14 cellular contexts compared by ENCODE assay signal in the genomic region with DNA sequence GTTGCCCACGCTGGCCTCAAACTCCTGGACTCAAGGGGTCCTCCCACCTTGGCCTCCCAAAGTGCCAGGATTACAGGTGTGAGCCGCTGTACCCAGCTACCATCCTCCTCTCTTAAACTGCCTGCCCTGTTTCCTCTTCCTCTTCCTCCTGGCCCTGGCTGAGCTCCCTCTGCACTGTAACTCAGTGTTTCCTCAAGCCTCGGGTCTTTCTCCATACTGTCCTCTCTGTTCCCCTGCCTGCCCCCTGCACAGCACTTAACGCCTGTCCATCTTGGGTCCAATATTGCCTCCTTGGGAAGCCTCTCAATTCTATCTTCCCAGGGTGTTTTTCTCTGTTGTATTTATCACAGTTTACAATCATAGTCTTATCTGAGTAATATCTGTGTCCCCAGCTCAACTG. TPM values are rescaled to one million over a fixed set of nuclear protein-coding genes. Genes with fewer than 3 reads are reported as not detected.
A peak's percentile ranks its signal among the peaks of the same experiment; 100 is the strongest.
DNase-seq lines count a peak whose midpoint lies in the region; ATAC-seq, FAIRE-seq and TF ChIP-seq lines count a peak whose summit lies in the region.
"Had no signal": no experiment of that assay in that cellular context is flagged by ENCODE, and none has a peak within 500 bp of the region (broad histone marks: within the 10 kb centered on the region; RNA-seq: fewer than 3 reads in every experiment).

No MANE protein-coding gene starts in this region.

- WGBS in HepG2 (ENCODE audit: low lambda C conversion rate): 52% methylated on average over 4 of the region's 4 CpGs
- 77% methylated on average over 3 of the region's 4 CpGs for WGBS in right lobe of liver (ENCODE audit: insufficient coverage, low coverage, low lambda C conversion rate, missing lambda C conversion rate)
- 49 to 65% (median 58%) methylated on average over 3 to 4 of the region's 4 CpGs for WGBS in adrenal gland, 4 donors
- 86% methylated on average over 3 of the region's 4 CpGs for WGBS in mesenchymal stem cell
- WGBS in upper lobe of left lung, 2 donors: 63 to 78% methylated on average over 4 of the region's 4 CpGs

- no peak for DNase-seq in HepG2 (ENCODE audit: low spot score)
- DNase-seq in right lobe of liver: no peak
- DNase-seq in adrenal gland: peak in 1 of 7 donors; percentile 26
- DNase-seq in mesenchymal stem cell: no peak
- DNase-seq in upper lobe of left lung: no peak
- no peak for DNase-seq in NCI-H774 (lab: John Stamatoyannopoulos, UW)
- DNase-seq in NCI-H2171 treated with DMSO at 0.1 percent for 48 hours (lab: John Stamatoyannopoulos, UW): no peak
- DNase-seq: activated CD4-positive, alpha-beta T cell treated with anti-CD3 and anti-CD28 coated beads for 48 hours; activated naive CD4-positive, alpha-beta T cell treated with anti-CD3 and anti-CD28 coated beads, Interleukin-2, amount 50 U/mL, for 16 hours; CD8-positive, alpha-beta T cell; HCEC 1CT had no signal

- H2AFZ ChIP-seq in HepG2 (ENCODE audit: low read length) (no peak overlapping the region), mesenchymal stem cell (ENCODE audit: low read depth, low read length) (no peak overlapping the region)

- H3K27me3 ChIP-seq in HepG2 (ENCODE audit: control insufficient read depth in 1 of 2, insufficient read depth in 2 of 2, low read length in 2 of 2) (peaks cover 4 to 31% of the 10 kb centered on the region in 2 experiments), right lobe of liver (no peaks in the 10 kb centered on the region), adrenal gland (no peaks in the 10 kb centered on the region), mesenchymal stem cell (ENCODE audit: control insufficient read depth in 1 of 2, insufficient read depth in 1 of 2, low read length in 2 of 2) (peaks cover 12 to 14% of the 10 kb centered on the region in 2 experiments), upper lobe of left lung (peaks cover 0 to 5% (median 0%) of the 10 kb centered on the region in 4 donors)
- H3K27me3 ChIP-seq: sigmoid colon had no signal

- no peak for TF ChIP-seq POLR2A in HepG2 (IDR thresholded peaks at IDR 0.05; ENCODE audit: insufficient read depth in 1 of 2, low read depth in 2 of 2, low read length in 2 of 2)
- TF ChIP-seq POLR2A in right lobe of liver (IDR thresholded peaks at IDR 0.05): no peak
- no peak for TF ChIP-seq POLR2A in adrenal gland (IDR thresholded peaks at IDR 0.05)
- no peak for TF ChIP-seq POLR2A in upper lobe of left lung (IDR thresholded peaks at IDR 0.05)

- no peak overlapping the region for H3K18ac ChIP-seq in mesenchymal stem cell (ENCODE audit: low read depth in 1 of 2, low read length in 2 of 2)

- FAIRE-seq in HepG2 (lab: Jason Lieb, UNC): no peak
- FAIRE-seq: colon had no signal

- no peak overlapping the region for H3K4ac ChIP-seq in mesenchymal stem cell (ENCODE audit: low read depth in 1 of 2, low read length in 2 of 2)

- H3K79me1 ChIP-seq in mesenchymal stem cell (replicated peaks; ENCODE audit: low read length, poor library complexity, severe bottlenecking): peaks cover 2% of the 10 kb centered on the region

- no peak for TF ChIP-seq RAD21 in HepG2 (CRISPR knock-in tag; IDR thresholded peaks at IDR 0.05)

- H2BK15ac ChIP-seq in mesenchymal stem cell (ENCODE audit: low read depth, poor library complexity, severe bottlenecking): no peak overlapping the region

- H3K4me3 ChIP-seq in HepG2 (replicated peaks in 1 of 3; ENCODE audit: insufficient read depth in 1 of 3, low read depth in 2 of 3, low read length in 3 of 3) (no peak overlapping the region), right lobe of liver (no peak overlapping the region), adrenal gland (no peak overlapping the region), mesenchymal stem cell (ENCODE audit: insufficient read depth in 1 of 2, low read depth in 1 of 2, low read length in 2 of 2) (no peak overlapping the region), upper lobe of left lung (no peak overlapping the region)
- H3K4me3 ChIP-seq: sigmoid colon had no signal

- H3K36me3 ChIP-seq in HepG2 (replicated peaks in 1 of 2; ENCODE audit: control insufficient read depth in 1 of 2, insufficient read depth in 2 of 2, low read length in 2 of 2) (no peaks in the 10 kb centered on the region), right lobe of liver (no peaks in the 10 kb centered on the region), adrenal gland (replicated peaks in 1 of 2) (no peaks in the 10 kb centered on the region), mesenchymal stem cell (ENCODE audit: control insufficient read depth in 1 of 2, insufficient read depth in 2 of 2, low read depth in 1 of 2, low read length in 2 of 2) (no peaks in the 10 kb centered on the region), upper lobe of left lung (no peaks in the 10 kb centered on the region)
- H3K36me3 ChIP-seq: sigmoid colon had no signal

- no peak overlapping the region for H4K8ac ChIP-seq in mesenchymal stem cell (ENCODE audit: low read length)

- H3K27ac ChIP-seq in HepG2 (ENCODE audit: extremely low read length, insufficient read depth, low read length) (no peak overlapping the region), right lobe of liver (no peak overlapping the region), adrenal gland (peak overlapping the region; percentile 73 to 94 (median 91)), mesenchymal stem cell (ENCODE audit: low read length, poor library complexity, severe bottlenecking) (no peak overlapping the region), upper lobe of left lung (peak overlapping the region; percentile 30 to 86 (median 59))

- ATAC-seq in HepG2 (no peak), right lobe of liver (no peak), upper lobe of left lung (ENCODE audit: low FRiP score in 2 of 2) (no peak), HG03565 (IDR thresholded peaks at IDR 0.05; ENCODE audit: unreplicated experiment) (no peak)
- ATAC-seq: CD8-positive, alpha-beta T cell had no signal

- H3K14ac ChIP-seq in mesenchymal stem cell (ENCODE audit: low read length in 2 of 2): no peak overlapping the region

- intact Hi-C loops in HepG2 (cut with micrococcal nuclease; ENCODE audit: unreplicated experiment) (no loop called here), right lobe of liver (cut with DNase I) (no loop called here), adrenal gland (cut with DNase I) (no loop called here)

- H3K4me1 ChIP-seq in HepG2 (ENCODE audit: insufficient read depth, low read length) (peaks cover 55% of the 10 kb centered on the region), right lobe of liver (peaks cover 0 to 9% (median 2%) of the 10 kb centered on the region in 4 donors), adrenal gland (replicated peaks in 1 of 2) (peaks cover 29 to 45% of the 10 kb centered on the region in 2 donors), mesenchymal stem cell (ENCODE audit: control insufficient read depth, insufficient read depth, low read depth, low read length) (peaks cover 17% of the 10 kb centered on the region), upper lobe of left lung (peaks cover 35 to 45% (median 40%) of the 10 kb centered on the region in 4 donors)

- H2BK120ac ChIP-seq in mesenchymal stem cell (ENCODE audit: low read depth, low read length): no peak overlapping the region

- in situ Hi-C loops in HepG2 (cut with HindIII; ENCODE audit: extremely low pct_ligation_motif_present, low pct_unique_long_range_greater_than_20kb): no loop called here

- TF ChIP-seq CTCF in HepG2 (CRISPR knock-in tag; IDR thresholded peaks at IDR 0.05) (no peak), right lobe of liver (IDR thresholded peaks at IDR 0.05) (no peak), adrenal gland (IDR thresholded peaks at IDR 0.05) (no peak), upper lobe of left lung (IDR thresholded peaks at IDR 0.05) (no peak)

- H2BK12ac ChIP-seq in mesenchymal stem cell (ENCODE audit: low read length in 2 of 2): no peak overlapping the region

- no peaks in the 10 kb centered on the region for H3K79me2 ChIP-seq in HepG2 (ENCODE audit: insufficient read depth, low read length)

- BruUV-seq in HepG2 (replicated peaks; lab: Mats Ljungman, UMichigan): no TSS peak

- H4K91ac ChIP-seq in mesenchymal stem cell (ENCODE audit: low read length): no peak overlapping the region

- H2BK5ac ChIP-seq in mesenchymal stem cell (ENCODE audit: low read depth, low read length, poor library complexity, severe bottlenecking): no peak overlapping the region

- no peak overlapping the region for H3K4me2 ChIP-seq in HepG2 (ENCODE audit: low read depth, low read length)
- no peak overlapping the region for H3K4me2 ChIP-seq in mesenchymal stem cell (ENCODE audit: low read length, poor library complexity, severe bottlenecking)

- H3K9ac ChIP-seq in HepG2 (ENCODE audit: insufficient read depth, low read depth, low read length) (no peak overlapping the region), mesenchymal stem cell (ENCODE audit: low read length) (peak overlapping the region; percentile 19)

- POLR2A ChIA-PET in HepG2 (lab: Yijun Ruan, JAX): interaction anchor here (2.6 kb wide), 1 partner anchor 12 kb away, joined by 13 read pairs; no protein-coding TSS in a partner anchor

- no peak overlapping the region for H3K23ac ChIP-seq in mesenchymal stem cell (ENCODE audit: low read length in 2 of 2)

- no peaks in the 10 kb centered on the region for H4K20me1 ChIP-seq in HepG2 (ENCODE audit: insufficient read depth, low read length)

- H3K9me3 ChIP-seq in HepG2 (ENCODE audit: low read length) (no peaks in the 10 kb centered on the region), right lobe of liver (no peaks in the 10 kb centered on the region), adrenal gland (replicated peaks in 1 of 3) (no peaks in the 10 kb centered on the region), mesenchymal stem cell (ENCODE audit: control insufficient read depth, low read length) (no peaks in the 10 kb centered on the region), upper lobe of left lung (no peaks in the 10 kb centered on the region)
- H3K9me3 ChIP-seq: sigmoid colon had no signal

- CTCF ChIA-PET in HepG2 (lab: Yijun Ruan, JAX; ENCODE audit: low intra/inter-chr PET ratio, low total read pairs): interaction anchor here (1.5 to 2.3 kb wide), 3 partner anchors 13 to 108 kb away, joined by 4 to 38 read pairs (median 13); a partner anchor contains a TSS

- no peak overlapping the region for H2AK5ac ChIP-seq in mesenchymal stem cell (ENCODE audit: low read length, severe bottlenecking)

- TF ChIP-seq EP300 in HepG2 (IDR thresholded peaks at IDR 0.05; ENCODE audit: low read depth in 2 of 2, low read length in 2 of 2) (no peak), HepG2 (CRISPR knock-in tag; IDR thresholded peaks at IDR 0.05; ENCODE audit: borderline replicate concordance) (no peak), upper lobe of left lung (IDR thresholded peaks at IDR 0.05) (no peak)

RNA-seq across cellular contexts. Expression of a gene that starts 6.1 kb away (rescaled TPM):
- not detected in 2 replicates for total RNA-seq in HepG2 (2016; rRNA removed; fragmentation: Illumina TruSeq; extraction: Trizol)
- not detected in 2 replicates for total RNA-seq in HepG2 (2016; cell fraction: cytosol; rRNA removed; fragmentation: Illumina TruSeq; extraction: Trizol; ENCODE audit: low read depth)
- not detected in 2 replicates for total RNA-seq in HepG2 (2016; cell fraction: insoluble cytoplasmic fraction; rRNA removed; fragmentation: Illumina TruSeq; extraction: Trizol)
- not detected in 2 replicates for total RNA-seq in HepG2 (2016; cell fraction: membrane; rRNA removed; fragmentation: Illumina TruSeq; extraction: Trizol)
- not detected in 2 replicates for total RNA-seq in HepG2 (2016; cell fraction: nucleus; rRNA removed; fragmentation: Illumina TruSeq; extraction: Trizol)
- 0.20 TPM in 1 of 2 replicates, not detected in the other for polyA plus RNA-seq in HepG2 (2011; rRNA removed)
- polyA plus RNA-seq in HepG2 (2011; cell fraction: cytosol; rRNA removed): 0.08 and 0.13 TPM in 2 replicates
- polyA plus RNA-seq in HepG2 (2011; cell fraction: nucleus; rRNA removed): 0.03 TPM in 1 of 2 replicates, not detected in the other
- 0.13 and 0.15 TPM in 2 replicates for polyA plus RNA-seq in HepG2 (2012)
- polyA plus RNA-seq in HepG2 (2016; cell fraction: cytosol; fragmentation: Illumina TruSeq; extraction: Trizol; ENCODE audit: low read depth): not detected in 2 replicates
- polyA plus RNA-seq in HepG2 (2016; cell fraction: insoluble cytoplasmic fraction; fragmentation: Illumina TruSeq; extraction: Trizol; ENCODE audit: low read depth): not detected in 2 replicates
- not detected in 2 replicates for polyA plus RNA-seq in HepG2 (2016; cell fraction: membrane; fragmentation: Illumina TruSeq; extraction: Trizol; ENCODE audit: low read depth)
- polyA plus RNA-seq in HepG2 (2016; cell fraction: nucleus; fragmentation: Illumina TruSeq; extraction: Trizol; ENCODE audit: insufficient read depth, low read depth): not detected in 2 replicates
- polyA minus RNA-seq in HepG2 (2011; rRNA and poly(A)+ RNA removed; ENCODE audit: low replicate concordance): not detected in 2 replicates
- polyA minus RNA-seq in HepG2 (2011; cell fraction: cytosol; rRNA and poly(A)+ RNA removed): not detected in 2 replicates
- polyA minus RNA-seq in HepG2 (2011; cell fraction: nucleus; rRNA and poly(A)+ RNA removed): not detected in 2 replicates
- 1 to 10 TPM in 5 of 6 experiments, under 1 TPM in 1; 0.87 to 2.5 (median 1.8) TPM for total RNA-seq in right lobe of liver
- total RNA-seq in adrenal gland: 100 to 1,000 TPM in 1 of 8 donors, 10 to 100 TPM in 7; 11.2 to 230 (median 43.3) TPM
- 100 to 1,000 TPM in 1 of 3 donors, 10 to 100 TPM in 2; 29.9 to 204 (median 68.6) TPM for polyA plus RNA-seq in adrenal gland
- polyA plus RNA-seq in mesenchymal stem cell (2013, experiment 1 of 2): 1.6 TPM
- polyA plus RNA-seq in mesenchymal stem cell (2013, experiment 2 of 2): 2.0 TPM
- total RNA-seq in upper lobe of left lung: 1 to 10 TPM; 1.3 to 6.2 (median 4.2) TPM

RNA-seq across cellular contexts. Expression of a gene that starts 21.6 kb away (rescaled TPM):
- not detected in 2 replicates for total RNA-seq in HepG2 (2016; rRNA removed; fragmentation: Illumina TruSeq; extraction: Trizol)
- not detected in 2 replicates for total RNA-seq in HepG2 (2016; cell fraction: cytosol; rRNA removed; fragmentation: Illumina TruSeq; extraction: Trizol; ENCODE audit: low read depth)
- not detected in 2 replicates for total RNA-seq in HepG2 (2016; cell fraction: insoluble cytoplasmic fraction; rRNA removed; fragmentation: Illumina TruSeq; extraction: Trizol)
- total RNA-seq in HepG2 (2016; cell fraction: membrane; rRNA removed; fragmentation: Illumina TruSeq; extraction: Trizol): not detected in 2 replicates
- total RNA-seq in HepG2 (2016; cell fraction: nucleus; rRNA removed; fragmentation: Illumina TruSeq; extraction: Trizol): not detected in 2 replicates
- 0.10 and 0.12 TPM in 2 replicates for polyA plus RNA-seq in HepG2 (2011; rRNA removed)
- polyA plus RNA-seq in HepG2 (2011; cell fraction: cytosol; rRNA removed): 0.06 and 0.07 TPM in 2 replicates
- not detected in 2 replicates for polyA plus RNA-seq in HepG2 (2011; cell fraction: nucleus; rRNA removed)
- 0.23 TPM in 1 of 2 replicates, not detected in the other for polyA plus RNA-seq in HepG2 (2012)
- not detected in 2 replicates for polyA plus RNA-seq in HepG2 (2016; cell fraction: cytosol; fragmentation: Illumina TruSeq; extraction: Trizol; ENCODE audit: low read depth)
- not detected in 2 replicates for polyA plus RNA-seq in HepG2 (2016; cell fraction: insoluble cytoplasmic fraction; fragmentation: Illumina TruSeq; extraction: Trizol; ENCODE audit: low read depth)
- polyA plus RNA-seq in HepG2 (2016; cell fraction: membrane; fragmentation: Illumina TruSeq; extraction: Trizol; ENCODE audit: low read depth): not detected in 2 replicates
- polyA plus RNA-seq in HepG2 (2016; cell fraction: nucleus; fragmentation: Illumina TruSeq; extraction: Trizol; ENCODE audit: insufficient read depth, low read depth): not detected in 2 replicates
- not detected in 2 replicates for polyA minus RNA-seq in HepG2 (2011; rRNA and poly(A)+ RNA removed; ENCODE audit: low replicate concordance)
- not detected in 2 replicates for polyA minus RNA-seq in HepG2 (2011; cell fraction: cytosol; rRNA and poly(A)+ RNA removed)
- polyA minus RNA-seq in HepG2 (2011; cell fraction: nucleus; rRNA and poly(A)+ RNA removed): not detected in 2 replicates
- under 1 TPM in 1 of 6 experiments, not detected in 5; 0.29 TPM for total RNA-seq in right lobe of liver
- total RNA-seq in adrenal gland: under 1 TPM in 2 of 8 donors, not detected in 6; 0.34 to 0.50 TPM
- under 1 TPM in 1 of 3 donors, not detected in 2; 0.27 TPM for polyA plus RNA-seq in adrenal gland
- not detected for polyA plus RNA-seq in mesenchymal stem cell (2013, experiment 1 of 2)
- polyA plus RNA-seq in mesenchymal stem cell (2013, experiment 2 of 2): not detected
- 100 to 1,000 TPM in 3 of 6 donors, 10 to 100 TPM in 3; 31.4 to 155 (median 92.3) TPM for total RNA-seq in upper lobe of left lung
- total RNA-seq: CD8-positive, alpha-beta T cell; sigmoid colon had no signal

RNA-seq across cellular contexts. Expression of a gene that starts 31.0 kb away (rescaled TPM):
- total RNA-seq in HepG2 (2016; rRNA removed; fragmentation: Illumina TruSeq; extraction: Trizol) (0.35 TPM in 1 of 2 replicates, not detected in the other), right lobe of liver (not detected), adrenal gland (1 to 10 TPM in 6 of 8 donors, not detected in 2; 2.3 to 4.7 (median 3.5) TPM), upper lobe of left lung (10 to 100 TPM in 1 of 6 donors, under 1 TPM in 2, not detected in 3; 0.46 to 32.5 (median 0.94) TPM)
- not detected in 2 replicates for total RNA-seq in HepG2 (2016; cell fraction: cytosol; rRNA removed; fragmentation: Illumina TruSeq; extraction: Trizol; ENCODE audit: low read depth)
- not detected in 2 replicates for total RNA-seq in HepG2 (2016; cell fraction: insoluble cytoplasmic fraction; rRNA removed; fragmentation: Illumina TruSeq; extraction: Trizol)
- not detected in 2 replicates for total RNA-seq in HepG2 (2016; cell fraction: membrane; rRNA removed; fragmentation: Illumina TruSeq; extraction: Trizol)
- total RNA-seq in HepG2 (2016; cell fraction: nucleus; rRNA removed; fragmentation: Illumina TruSeq; extraction: Trizol): not detected in 2 replicates
- polyA plus RNA-seq in HepG2 (2011; rRNA removed) (1.0 and 1.1 TPM in 2 replicates), adrenal gland (10 to 100 TPM in 1 of 3 donors, 1 to 10 TPM in 2; 1.2 to 20.9 (median 7.4) TPM)
- 0.68 and 1.7 TPM in 2 replicates for polyA plus RNA-seq in HepG2 (2011; cell fraction: cytosol; rRNA removed)
- 0.84 and 1.9 TPM in 2 replicates for polyA plus RNA-seq in HepG2 (2011; cell fraction: nucleus; rRNA removed)
- polyA plus RNA-seq in HepG2 (2012): 1.2 and 1.7 TPM in 2 replicates
- polyA plus RNA-seq in HepG2 (2016; cell fraction: cytosol; fragmentation: Illumina TruSeq; extraction: Trizol; ENCODE audit: low read depth): 0.83 and 1.2 TPM in 2 replicates
- polyA plus RNA-seq in HepG2 (2016; cell fraction: insoluble cytoplasmic fraction; fragmentation: Illumina TruSeq; extraction: Trizol; ENCODE audit: low read depth): 0.75 TPM in 1 of 2 replicates, not detected in the other
- polyA plus RNA-seq in HepG2 (2016; cell fraction: membrane; fragmentation: Illumina TruSeq; extraction: Trizol; ENCODE audit: low read depth): 1.1 and 1.3 TPM in 2 replicates
- not detected in 2 replicates for polyA plus RNA-seq in HepG2 (2016; cell fraction: nucleus; fragmentation: Illumina TruSeq; extraction: Trizol; ENCODE audit: insufficient read depth, low read depth)
- 1.3 TPM in 1 of 2 replicates, not detected in the other for polyA minus RNA-seq in HepG2 (2011; rRNA and poly(A)+ RNA removed; ENCODE audit: low replicate concordance)
- not detected in 2 replicates for polyA minus RNA-seq in HepG2 (2011; cell fraction: cytosol; rRNA and poly(A)+ RNA removed)
- not detected in 2 replicates for polyA minus RNA-seq in HepG2 (2011; cell fraction: nucleus; rRNA and poly(A)+ RNA removed)
- polyA plus RNA-seq in mesenchymal stem cell (2013, experiment 1 of 2): 2.6 TPM
- polyA plus RNA-seq in mesenchymal stem cell (2013, experiment 2 of 2): 3.9 TPM
- total RNA-seq: CD8-positive, alpha-beta T cell; sigmoid colon had no signal

Comparison
In these comparisons a context has a peak if more than half of its experiments do, and no peak if none do; other contexts are left out.
1. H3K27ac ChIP-seq: peak in adrenal gland (5 of 5) and upper lobe of left lung (4 of 4); none in HepG2 (single experiment), right lobe of liver (0 of 3) and mesenchymal stem cell (single experiment).
2. RNA of a gene that starts 21.6 kb away (total RNA-seq): 31.4 to 155 TPM in upper lobe of left lung; 0.29 TPM in right lobe of liver, 0.34 to 0.50 TPM in adrenal gland and not detected in HepG2; every median in the first group is over 10 times any median in the second.